Comparison of ENCODE assay signal across 18 cellular contexts in genomic region chr3:101549473-101549872, GRCh38. TPM values are rescaled to one million over a fixed set of nuclear protein-coding genes. Genes with fewer than 3 reads are reported as not detected.
DNase-seq lines count a peak whose midpoint lies in the region; ATAC-seq and TF ChIP-seq lines count a peak whose summit lies in the region.
"Had no signal": no experiment of that assay in that cellular context is flagged by ENCODE, and none has a peak within 500 bp of the region (broad histone marks: within the 10 kb centered on the region; RNA-seq: fewer than 3 reads in every experiment).

No MANE protein-coding gene starts in this region.

- H2AFZ ChIP-seq in OCI-LY3 (ENCODE audit: low read depth, low read length) (peak overlapping the region; percentile 13; the same call in 1 of the 2 replicates), hepatocyte (no peak overlapping the region)

- H4K20me1 ChIP-seq in OCI-LY3 (ENCODE audit: insufficient read depth, low read length): no peaks in the 10 kb centered on the region
- H4K20me1 ChIP-seq in hepatocyte (ENCODE audit: insufficient read depth, poor library complexity, severe bottlenecking): no peaks in the 10 kb centered on the region

- H3K27ac ChIP-seq in OCI-LY3 (ENCODE audit: low read length) (no peak overlapping the region), VCaP (peak overlapping the region; percentile 23; the same call in 1 of the 2 replicates), hepatocyte (peak overlapping the region; percentile 60), sigmoid colon (no peak overlapping the region)

- H3K4me2 ChIP-seq in OCI-LY3 (ENCODE audit: low read length) (no peak overlapping the region), hepatocyte (no peak overlapping the region)

- ATAC-seq in left ventricle myocardium superior: peak; percentile 73
- no peak for ATAC-seq in Right ventricle myocardium inferior
- no peak for ATAC-seq in GM19395 (IDR thresholded peaks at IDR 0.05; ENCODE audit: unreplicated experiment)
- ATAC-seq: HCT116 had no signal

- H3K36me3 ChIP-seq in OCI-LY3 (replicated peaks; ENCODE audit: low read depth, low read length): no peaks in the 10 kb centered on the region
- H3K36me3 ChIP-seq in hepatocyte (replicated peaks; ENCODE audit: insufficient read depth, low read depth): no peaks in the 10 kb centered on the region
- H3K36me3 ChIP-seq in sigmoid colon: no peaks in the 10 kb centered on the region

- H3K27me3 ChIP-seq in OCI-LY3 (ENCODE audit: low read depth, low read length) (no peaks in the 10 kb centered on the region), hepatocyte (no peaks in the 10 kb centered on the region), sigmoid colon (no peaks in the 10 kb centered on the region)

- WGBS in hepatocyte (ENCODE audit: low lambda C conversion rate, missing lambda C conversion rate): 76% methylated on average over 1 of the region's 1 CpG
- 62 to 76% methylated on average over 1 of the region's 1 CpG for WGBS in sigmoid colon, 2 donors

- H3K9me3 ChIP-seq in OCI-LY3 (ENCODE audit: insufficient read depth, low read length): no peaks in the 10 kb centered on the region
- no peaks in the 10 kb centered on the region for H3K9me3 ChIP-seq in hepatocyte (ENCODE audit: low read depth)
- H3K9me3 ChIP-seq in sigmoid colon: no peaks in the 10 kb centered on the region

- TF ChIP-seq EP300 in sigmoid colon (IDR thresholded peaks at IDR 0.05): no peak

- H3K4me3 ChIP-seq in OCI-LY3 (ENCODE audit: low read length) (no peak overlapping the region), hepatocyte (no peak overlapping the region), sigmoid colon (no peak overlapping the region)

- TF ChIP-seq CTCF in OCI-LY3 (IDR thresholded peaks at IDR 0.05; ENCODE audit: low read depth, low read length) (no peak), VCaP (conservative IDR thresholded peaks at IDR 0.05) (no peak), hepatocyte (IDR thresholded peaks at IDR 0.05; ENCODE audit: poor library complexity) (no peak), sigmoid colon (IDR thresholded peaks at IDR 0.05) (no peak)

- no peak for TF ChIP-seq POLR2A in sigmoid colon (IDR thresholded peaks at IDR 0.05)

- no peaks in the 10 kb centered on the region for H3K9me2 ChIP-seq in hepatocyte (replicated peaks; ENCODE audit: insufficient read depth)

- intact Hi-C loops in left ventricle myocardium superior (cut with micrococcal nuclease) (no loop called here), Right ventricle myocardium inferior (cut with DNase I) (no loop called here), sigmoid colon (cut with DNase I) (no loop called here)

- H3K79me2 ChIP-seq in OCI-LY3 (ENCODE audit: low read length): no peaks in the 10 kb centered on the region
- H3K79me2 ChIP-seq in hepatocyte: no peaks in the 10 kb centered on the region

- H3K4me1 ChIP-seq in OCI-LY3 (ENCODE audit: low read length) (peaks cover 6% of the 10 kb centered on the region), hepatocyte (ENCODE audit: insufficient read depth) (peaks cover 5% of the 10 kb centered on the region), sigmoid colon (no peaks in the 10 kb centered on the region)

- H3K9ac ChIP-seq in OCI-LY3 (ENCODE audit: low read length): no peak overlapping the region

- DNase-seq in left ventricle myocardium superior: no peak
- DNase-seq in Right ventricle myocardium inferior (ENCODE audit: missing footprints): no peak
- no peak for DNase-seq in hepatocyte (ENCODE audit: low spot score)
- DNase-seq in sigmoid colon: no peak
- no peak for DNase-seq in NCI-H1694 (lab: John Stamatoyannopoulos, UW)
- DNase-seq: C1 segment of cervical spinal cord; Calu3; CD4-positive, alpha-beta memory T cell; COR-L47; DMS53; DMS79 treated with DMSO at 0.1 percent for 48 hours; GF-D8; GOT3; H7 had no signal

RNA-seq across cellular contexts. Expression of gene TRMT10C, which starts 12.2 kb away (rescaled TPM):
- total RNA-seq in left ventricle myocardium superior (30.6 TPM), Right ventricle myocardium inferior (29.1 TPM), hepatocyte (36.9 and 42.0 TPM in 2 replicates), sigmoid colon (10 to 100 TPM; 15.5 to 29.1 (median 19.2) TPM)
- polyA plus RNA-seq in hepatocyte (27.9 and 37.9 TPM in 2 replicates), sigmoid colon (10 to 100 TPM; 15.0 to 22.6 (median 19.7) TPM)

RNA-seq across cellular contexts. Expression of gene PCNP, which starts 24.5 kb away (rescaled TPM):
- total RNA-seq in left ventricle myocardium superior (140 TPM), Right ventricle myocardium inferior (125 TPM), hepatocyte (133 and 136 TPM in 2 replicates), sigmoid colon (100 to 1,000 TPM; 146 to 178 (median 163) TPM)
- polyA plus RNA-seq in hepatocyte (80.8 and 86.4 TPM in 2 replicates), sigmoid colon (100 to 1,000 TPM in 1 of 3 donors, 10 to 100 TPM in 2; 72.4 to 129 (median 95.5) TPM)

RNA-seq across cellular contexts. Expression of gene SENP7, which starts 36.5 kb away (rescaled TPM):
- total RNA-seq in left ventricle myocardium superior (12.2 TPM), Right ventricle myocardium inferior (10.3 TPM), hepatocyte (32.4 and 40.9 TPM in 2 replicates), sigmoid colon (10 to 100 TPM; 20.2 to 33.5 (median 30.4) TPM)
- polyA plus RNA-seq in hepatocyte (7.7 and 10.1 TPM in 2 replicates), sigmoid colon (1 to 10 TPM; 2.1 to 6.5 (median 2.4) TPM)

Comparison
In these comparisons a context has a peak if more than half of its experiments do, and no peak if none do; other contexts are left out.
1. H3K27ac ChIP-seq: peak in VCaP (single experiment) and hepatocyte (single experiment); none in OCI-LY3 (single experiment) and sigmoid colon (0 of 4).